8 cellular contexts compared by ENCODE assay signal in genomic region chr9:36149197-36149596, GRCh38. TPM values are rescaled to one million over a fixed set of nuclear protein-coding genes. Genes with fewer than 3 reads are reported as not detected.
A peak's percentile ranks its signal among the peaks of the same experiment; 100 is the strongest.
DNase-seq lines count a peak whose midpoint lies in the region; ATAC-seq and TF ChIP-seq lines count a peak whose summit lies in the region.

No MANE protein-coding gene starts in this region.

- BruUV-seq in mammary epithelial cell (replicated peaks; lab: Mats Ljungman, UMichigan) = no TSS peak
- BruUV-seq in A673 (replicated peaks; lab: Mats Ljungman, UMichigan) = no TSS peak

- dilution Hi-C loops in mammary epithelial cell (cut with HindIII; ENCODE audit: low sequenced_read_pairs) = loop anchor here (5.0 to 10.0 kb wide), 4 partner anchors 37 to 184 kb away; no protein-coding TSS in a partner anchor

- no peaks in the 10 kb centered on the region for H3K79me2 ChIP-seq in mammary epithelial cell (ENCODE audit: insufficient read depth, low read length)
- H3K79me2 ChIP-seq in neural progenitor cell (ENCODE audit: low read depth) = no peaks in the 10 kb centered on the region

- H3K4me3 ChIP-seq in mammary epithelial cell (replicated peaks in 1 of 3; ENCODE audit: insufficient read depth in 1 of 3, low read depth in 2 of 3, low read length in 3 of 3) (no peak overlapping the region), left lung (no peak overlapping the region), thyroid gland (replicated peaks in 1 of 3) (no peak overlapping the region), A673 (ENCODE audit: low read depth, low read length, poor library complexity, severe bottlenecking) (no peak overlapping the region), neural progenitor cell (no peak overlapping the region)

- no peaks in the 10 kb centered on the region for H3K27me3 Mint-ChIP-seq in activated CD4-positive, alpha-beta T cell treated with anti-CD3 and anti-CD28 coated beads, Interleukin-2, amount 10 ng/mL, durations not matched to agents 7 days and 5 days
- peaks cover 2% of the 10 kb centered on the region for H3K27me3 Mint-ChIP-seq in neural progenitor cell (ENCODE audit: insufficient read depth, low read depth)

- H3K27me3 ChIP-seq in mammary epithelial cell (ENCODE audit: insufficient read depth, low read length) (no peaks in the 10 kb centered on the region), left lung (no peaks in the 10 kb centered on the region), thyroid gland (no peaks in the 10 kb centered on the region), A673 (replicated peaks; ENCODE audit: insufficient read depth, low read depth, low read length, poor library complexity) (no peaks in the 10 kb centered on the region), neural progenitor cell (no peaks in the 10 kb centered on the region)

- H3K27ac ChIP-seq in mammary epithelial cell (ENCODE audit: insufficient read depth, low read depth, low read length) (no peak overlapping the region), left lung (peak overlapping the region; percentile 62 to 98), thyroid gland (peak overlapping the region in 2 of 3 donors; percentile 15 to 45), A673 (ENCODE audit: low read depth, low read length, poor library complexity, severe bottlenecking) (no peak overlapping the region), neural progenitor cell (no peak overlapping the region)

- peaks cover 91% of the 10 kb centered on the region for H3K4me1 Mint-ChIP-seq in activated CD4-positive, alpha-beta T cell treated with anti-CD3 and anti-CD28 coated beads, Interleukin-2, amount 10 ng/mL, durations not matched to agents 7 days and 5 days
- H3K4me1 Mint-ChIP-seq in neural progenitor cell = peaks cover 6% of the 10 kb centered on the region

- in situ Hi-C loops in mammary epithelial cell (cut with MboI; ENCODE audit: low sequenced_read_pairs in 2 of 2) = no loop called here

- ATAC-seq in left lung = peak; percentile 26

- CTCF ChIA-PET in activated CD4-positive, alpha-beta T cell treated with anti-CD3 and anti-CD28 coated beads, Interleukin-2, amount 10 ng/mL, durations not matched to agents 7 days and 5 days (lab: Charles Lee) = interaction anchor here (0.8 to 6.8 kb wide), 6 partner anchors 8 to 46 kb away, joined by 3 to 37 read pairs (median 5); partner anchors contain the start of genes CCIN and GLIPR2
- CTCF ChIA-PET in mammary epithelial cell (lab: Charles Lee; ENCODE audit: low non-redundant PET) (no interaction called here), A673 (lab: Charles Lee) (no interaction called here)

- H3K4me1 ChIP-seq in mammary epithelial cell (ENCODE audit: insufficient read depth, low read length) = peaks cover 24% of the 10 kb centered on the region
- peaks cover 16 to 100% of the 10 kb centered on the region in 2 donors for H3K4me1 ChIP-seq in left lung
- peaks cover 0 to 14% of the 10 kb centered on the region in 2 donors for H3K4me1 ChIP-seq in thyroid gland
- H3K4me1 ChIP-seq in A673 (ENCODE audit: insufficient read depth, low read length, poor library complexity, severe bottlenecking) = no peaks in the 10 kb centered on the region
- no peaks in the 10 kb centered on the region for H3K4me1 ChIP-seq in neural progenitor cell

- H3F3A ChIP-seq in neural progenitor cell (ENCODE audit: low read depth) = peaks cover under 1% of the 10 kb centered on the region

- TF ChIP-seq CTCF in mammary epithelial cell (conservative IDR thresholded peaks at IDR 0.05 in 1 of 2, IDR thresholded peaks at IDR 0.05 in 1 of 2; ENCODE audit: extremely low read depth in 1 of 2, insufficient read depth in 1 of 2, low read depth in 1 of 2, low read length in 2 of 2) = no peak
- no peak for TF ChIP-seq CTCF in left lung (IDR thresholded peaks at IDR 0.05)
- no peak for TF ChIP-seq CTCF in thyroid gland (IDR thresholded peaks at IDR 0.05)
- no peak for TF ChIP-seq CTCF in A673 (conservative IDR thresholded peaks at IDR 0.05; ENCODE audit: low read depth, low read length)
- no peak for TF ChIP-seq CTCF in neural progenitor cell (IDR thresholded peaks at IDR 0.05)

- peaks cover 70% of the 10 kb centered on the region for H3K36me3 Mint-ChIP-seq in activated CD4-positive, alpha-beta T cell treated with anti-CD3 and anti-CD28 coated beads, Interleukin-2, amount 10 ng/mL, durations not matched to agents 7 days and 5 days (ENCODE audit: low read depth)
- peaks cover 7% of the 10 kb centered on the region for H3K36me3 Mint-ChIP-seq in neural progenitor cell

- H3K36me3 ChIP-seq in mammary epithelial cell (ENCODE audit: insufficient read depth, low read length) (no peaks in the 10 kb centered on the region), left lung (peaks cover 0 to 33% of the 10 kb centered on the region in 2 donors), thyroid gland (no peaks in the 10 kb centered on the region), A673 (ENCODE audit: insufficient read depth, low read length, poor library complexity, severe bottlenecking) (no peaks in the 10 kb centered on the region), neural progenitor cell (no peaks in the 10 kb centered on the region)

- no peak overlapping the region for H3K9ac ChIP-seq in mammary epithelial cell (ENCODE audit: insufficient read depth, low read length)
- H3K9ac ChIP-seq in neural progenitor cell = no peak overlapping the region

- H4K20me1 ChIP-seq in mammary epithelial cell (ENCODE audit: insufficient read depth, low read length) (no peaks in the 10 kb centered on the region), neural progenitor cell (ENCODE audit: low read depth) (no peaks in the 10 kb centered on the region)

- no peak for DNase-seq in activated CD4-positive, alpha-beta T cell treated with anti-CD3 and anti-CD28 coated beads, Interleukin-2, amount 10 ng/mL, durations not matched to agents 7 days and 5 days
- no peak for DNase-seq in activated CD4-positive, alpha-beta T cell treated with anti-CD3 and anti-CD28 coated beads, Interleukin-2, amount 50 U/mL, for 4 hours
- DNase-seq in mammary epithelial cell = peak; percentile 48
- DNase-seq in left lung = no peak
- DNase-seq in thyroid gland = no peak
- DNase-seq in A673 (ENCODE audit: low spot score) = no peak
- no peak for DNase-seq in neural progenitor cell (ENCODE audit: low spot score)
- DNase-seq in DMS53 (lab: John Stamatoyannopoulos, UW) = no peak

- 100% methylated on average over 3 of the region's 4 CpGs for WGBS in mammary epithelial cell (ENCODE audit: low coverage, missing lambda C conversion rate)
- 72 to 85% methylated on average over 4 of the region's 4 CpGs for WGBS in thyroid gland, 2 donors

- H3K9me3 Mint-ChIP-seq in activated CD4-positive, alpha-beta T cell treated with anti-CD3 and anti-CD28 coated beads, Interleukin-2, amount 10 ng/mL, durations not matched to agents 7 days and 5 days = peaks cover 17% of the 10 kb centered on the region
- H3K9me3 Mint-ChIP-seq in neural progenitor cell = peaks cover 9% of the 10 kb centered on the region

- intact Hi-C loops in mammary epithelial cell (cut with micrococcal nuclease) (no loop called here), left lung (cut with DNase I) (no loop called here), thyroid gland (cut with DNase I) (no loop called here), A673 (cut with micrococcal nuclease; ENCODE audit: unreplicated experiment) (no loop called here)

- POLR2A ChIA-PET in activated CD4-positive, alpha-beta T cell treated with anti-CD3 and anti-CD28 coated beads, Interleukin-2, amount 10 ng/mL, durations not matched to agents 7 days and 5 days (lab: Charles Lee) = no interaction called here
- POLR2A ChIA-PET in A673 (lab: Charles Lee; ENCODE audit: low non-redundant PET) = no interaction called here

- no peaks in the 10 kb centered on the region for H3K9me3 ChIP-seq in mammary epithelial cell (replicated peaks; ENCODE audit: insufficient read depth, low read length)
- no peaks in the 10 kb centered on the region for H3K9me3 ChIP-seq in left lung
- no peaks in the 10 kb centered on the region for H3K9me3 ChIP-seq in thyroid gland
- H3K9me3 ChIP-seq in A673 (ENCODE audit: low read depth, low read length, poor library complexity, severe bottlenecking) = no peaks in the 10 kb centered on the region
- no peaks in the 10 kb centered on the region for H3K9me3 ChIP-seq in neural progenitor cell (ENCODE audit: low read depth)

- H3K4me2 ChIP-seq in mammary epithelial cell (ENCODE audit: insufficient read depth, low read depth, low read length) (peak overlapping the region; percentile 44), neural progenitor cell (no peak overlapping the region)

- peak overlapping the region; percentile 67 for H3K27ac Mint-ChIP-seq in activated CD4-positive, alpha-beta T cell treated with anti-CD3 and anti-CD28 coated beads, Interleukin-2, amount 10 ng/mL, durations not matched to agents 7 days and 5 days
- no peak overlapping the region for H3K27ac Mint-ChIP-seq in neural progenitor cell

- no peak overlapping the region for H3K4me3 Mint-ChIP-seq in activated CD4-positive, alpha-beta T cell treated with anti-CD3 and anti-CD28 coated beads, Interleukin-2, amount 10 ng/mL, durations not matched to agents 7 days and 5 days
- no peak overlapping the region for H3K4me3 Mint-ChIP-seq in neural progenitor cell

- TF ChIP-seq POLR2A in thyroid gland (IDR thresholded peaks at IDR 0.05) = no peak

- H2AFZ ChIP-seq in mammary epithelial cell (ENCODE audit: low read depth, low read length) (no peak overlapping the region), neural progenitor cell (replicated peaks) (no peak overlapping the region)

RNA-seq across cellular contexts. Expression of gene GLIPR2, which starts 12.7 kb away (rescaled TPM):
- total RNA-seq in activated CD4-positive, alpha-beta T cell treated with anti-CD3 and anti-CD28 coated beads, Interleukin-2, amount 10 ng/mL, durations not matched to agents 7 days and 5 days = 10 to 100 TPM; 53.9 to 58.4 TPM
- total RNA-seq in mammary epithelial cell = 1 to 10 TPM; 1.2 to 2.1 TPM
- polyA plus RNA-seq in mammary epithelial cell = 2.4 TPM
- polyA minus RNA-seq in mammary epithelial cell = not detected
- total RNA-seq in left lung = 10 to 100 TPM; 47.7 to 94.5 TPM
- 10 to 100 TPM; 15.6 to 25.1 (median 20.4) TPM for total RNA-seq in thyroid gland
- 5.0 and 6.9 TPM in 2 replicates for total RNA-seq in A673 (2021)
- total RNA-seq in neural progenitor cell (ENCODE audit: low replicate concordance) = 12.4 and 17.4 TPM in 2 replicates

RNA-seq across cellular contexts. Expression of gene CCIN, which starts 20.0 kb away (rescaled TPM):
- total RNA-seq in activated CD4-positive, alpha-beta T cell treated with anti-CD3 and anti-CD28 coated beads, Interleukin-2, amount 10 ng/mL, durations not matched to agents 7 days and 5 days = under 1 TPM in 1 of 2 experiments, not detected in 1; 0.17 TPM
- total RNA-seq in mammary epithelial cell (not detected), left lung (1 to 10 TPM in 1 of 2 donors, under 1 TPM in 1; 0.67 to 1.5 TPM), thyroid gland (under 1 TPM in 1 of 4 donors, not detected in 3; 0.40 TPM), A673 (2021) (not detected in 2 replicates), neural progenitor cell (ENCODE audit: low replicate concordance) (not detected in 2 replicates)
- not detected for polyA plus RNA-seq in mammary epithelial cell
- not detected for polyA minus RNA-seq in mammary epithelial cell

RNA-seq across cellular contexts. Expression of gene CLTA, which starts 41.5 kb away (rescaled TPM):
- total RNA-seq in activated CD4-positive, alpha-beta T cell treated with anti-CD3 and anti-CD28 coated beads, Interleukin-2, amount 10 ng/mL, durations not matched to agents 7 days and 5 days = 100 to 1,000 TPM; 156 to 158 TPM
- total RNA-seq in mammary epithelial cell (100 to 1,000 TPM; 130 to 217 TPM), left lung (100 to 1,000 TPM; 199 to 219 TPM), thyroid gland (100 to 1,000 TPM; 215 to 373 (median 259) TPM), A673 (2021) (195 and 226 TPM in 2 replicates), neural progenitor cell (ENCODE audit: low replicate concordance) (199 and 203 TPM in 2 replicates)
- polyA plus RNA-seq in mammary epithelial cell = 231 TPM
- 60.1 TPM for polyA minus RNA-seq in mammary epithelial cell

Comparison
In these comparisons a context has a peak if more than half of its experiments do, and no peak if none do; other contexts are left out.
1. H3K27ac ChIP-seq: peak in left lung (2 of 2) and thyroid gland (2 of 3); none in mammary epithelial cell (single experiment), A673 (single experiment) and neural progenitor cell (single experiment).